8 cellular contexts compared by ENCODE assay signal in the genomic region with DNA sequence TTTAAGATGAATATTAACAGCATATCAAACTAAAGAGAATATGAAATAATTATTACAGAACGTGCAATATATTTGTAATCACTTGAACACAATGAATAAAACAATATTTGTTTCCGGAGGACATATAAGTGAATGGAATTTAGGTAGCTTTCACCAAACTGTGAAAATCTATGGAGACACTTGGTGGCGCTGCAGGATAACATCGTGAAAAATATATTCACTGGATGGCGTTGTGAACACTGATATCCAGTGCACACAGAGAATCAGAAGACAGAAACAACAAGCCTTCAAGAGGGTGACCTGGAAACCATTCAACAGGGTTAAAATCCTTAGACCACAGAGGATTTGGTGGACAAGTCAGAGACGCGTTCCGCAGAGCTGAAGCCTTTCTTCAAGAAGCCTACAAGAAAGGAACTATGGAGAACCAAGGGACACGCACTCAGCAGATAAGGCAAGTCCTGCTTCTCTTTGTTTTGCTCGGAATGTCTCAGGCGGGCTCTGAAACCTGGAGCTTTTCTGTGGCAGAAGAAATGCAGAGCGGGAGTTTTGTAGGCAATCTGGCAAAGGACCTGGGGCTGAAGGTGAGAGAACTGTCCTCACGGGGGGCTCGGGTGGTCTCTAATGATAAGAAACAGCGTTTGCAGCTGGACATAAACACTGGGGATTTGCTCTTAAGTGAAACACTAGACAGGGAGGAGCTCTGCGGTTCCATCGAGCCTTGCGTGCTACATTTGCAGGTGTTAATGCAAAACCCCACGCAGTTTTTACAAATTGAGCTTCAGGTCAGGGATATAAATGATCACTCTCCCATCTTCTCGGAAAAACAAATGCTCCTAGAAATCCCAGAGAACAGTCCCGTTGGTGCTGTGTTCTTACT. TPM values are rescaled to one million over a fixed set of nuclear protein-coding genes. Genes with fewer than 3 reads are reported as not detected.
A peak's percentile ranks its signal among the peaks of the same experiment; 100 is the strongest.
DNase-seq lines count a peak whose midpoint lies in the region; ATAC-seq, FAIRE-seq and TF ChIP-seq lines count a peak whose summit lies in the region.
"Had no signal": no experiment of that assay in that cellular context is flagged by ENCODE, and none has a peak within 500 bp of the region (broad histone marks: within the 10 kb centered on the region; RNA-seq: fewer than 3 reads in every experiment).

A gene (plus strand): TSS at position 269 of the 877 bp plus-strand sequence. CDS start 148 bp downstream, at position 417.

- 1% methylated on average over 21 of the region's 21 CpGs for WGBS in K562 (ENCODE audit: insufficient coverage, low coverage, missing lambda C conversion rate)

- no peak for TF ChIP-seq RAD21 in K562 (CRISPR knock-in tag; conservative IDR thresholded peaks at IDR 0.05 in 1 of 2, IDR thresholded peaks at IDR 0.05 in 1 of 2)

- in situ Hi-C loops in K562 (cut with MboI): loop anchor here (25.0 kb wide), 1 partner anchor 938 kb away; no protein-coding TSS in a partner anchor

- peak; percentile 72 for DNase-seq in GM23338 (ENCODE audit: low spot score)
- peak; percentile 5 to 70 for DNase-seq in NCI-H1930 (lab: John Stamatoyannopoulos, UW)
- DNase-seq in K562 (ENCODE audit: extremely low read depth in 1 of 4, low spot score in 3 of 4): peak in 1 of 4 experiments; percentile 4
- no peak for DNase-seq in progenitor cell of endocrine pancreas (ENCODE audit: low spot score, unreplicated experiment)
- no peak for DNase-seq in ascending aorta (ENCODE audit: low spot score in 2 of 2)
- DNase-seq in activated naive CD4-positive, alpha-beta T cell treated with anti-CD3 and anti-CD28 coated beads, Interleukin-2, amount 50 U/mL, for 72 hours (ENCODE audit: low spot score in 2 of 2): no peak

- H3K36me3 Mint-ChIP-seq in GM23338 (ENCODE audit: low read depth): peaks cover 15% of the 10 kb centered on the region
- peaks cover 27% of the 10 kb centered on the region for H3K36me3 Mint-ChIP-seq in progenitor cell of endocrine pancreas (ENCODE audit: insufficient read depth)
- H3K36me3 Mint-ChIP-seq in activated naive CD4-positive, alpha-beta T cell treated with anti-CD3 and anti-CD28 coated beads, Interleukin-2, amount 50 U/mL, for 72 hours: peaks cover 36 to 42% of the 10 kb centered on the region in 2 donors

- H3K4me1 Mint-ChIP-seq in GM23338: 0 out of 3 replicates have a peak, but pooled peaks cover 2% of the 10 kb centered on the region
- H3K4me1 Mint-ChIP-seq in progenitor cell of endocrine pancreas (ENCODE audit: low read depth): no peaks in the 10 kb centered on the region

- no peak for TF ChIP-seq EP300 in K562 (IDR thresholded peaks at IDR 0.05; ENCODE audit: low read length)

- no peak within 1 kb of the TSS for H3K9ac ChIP-seq in K562 (ENCODE audit: insufficient read depth in 1 of 2, low read depth in 2 of 2, low read length in 2 of 2)

- TF ChIP-seq POLR2A in K562 (conservative IDR thresholded peaks at IDR 0.05): no peak

- TF ChIP-seq CTCF in GM23338 (conservative IDR thresholded peaks at IDR 0.05; ENCODE audit: low read depth in 2 of 2) (peak; percentile 79 to 88), K562 (IDR thresholded peaks at IDR 0.05 in 2 of 3, conservative IDR thresholded peaks at IDR 0.05 in 1 of 3; ENCODE audit: insufficient read depth in 2 of 3, low read depth in 1 of 3, low read length in 3 of 3) (peak; percentile 22 to 42 (median 26); a peak in 3 of 6 replicates), progenitor cell of endocrine pancreas (IDR thresholded peaks at IDR 0.05; ENCODE audit: unreplicated experiment) (peak; percentile 32), ascending aorta (IDR thresholded peaks at IDR 0.05) (no peak)

- H3K9me3 Mint-ChIP-seq in GM23338 (peaks cover 35% of the 10 kb centered on the region), progenitor cell of endocrine pancreas (ENCODE audit: low read depth) (peaks cover 34% of the 10 kb centered on the region)
- peaks cover 22 to 32% of the 10 kb centered on the region in 2 donors for H3K9me3 Mint-ChIP-seq in activated naive CD4-positive, alpha-beta T cell treated with anti-CD3 and anti-CD28 coated beads, Interleukin-2, amount 50 U/mL, for 72 hours

- no peaks in the 10 kb centered on the region for H3K27me3 Mint-ChIP-seq in GM23338 (ENCODE audit: insufficient read depth, low read depth, poor library complexity)
- no peaks in the 10 kb centered on the region for H3K27me3 Mint-ChIP-seq in progenitor cell of endocrine pancreas

- H3K27ac Mint-ChIP-seq in GM23338: peak within 1 kb of the TSS; percentile 53; the same call in 1 of the 2 replicates
- H3K27ac Mint-ChIP-seq in progenitor cell of endocrine pancreas: peak within 1 kb of the TSS; percentile 83
- H3K27ac Mint-ChIP-seq in activated naive CD4-positive, alpha-beta T cell treated with anti-CD3 and anti-CD28 coated beads, Interleukin-2, amount 50 U/mL, for 72 hours: no peak within 1 kb of the TSS

- H3K4me3 Mint-ChIP-seq in GM23338 (peak within 1 kb of the TSS; percentile 18; the same call in 2 of the 3 replicates), progenitor cell of endocrine pancreas (ENCODE audit: low read depth) (peak within 1 kb of the TSS; percentile 63)

- no peaks in the 10 kb centered on the region for H4K20me1 ChIP-seq in GM23338 (replicated peaks; ENCODE audit: insufficient read depth)
- H4K20me1 ChIP-seq in K562 (replicated peaks; ENCODE audit: control insufficient read depth, insufficient read depth, low read length): no peaks in the 10 kb centered on the region

- FAIRE-seq in K562 (lab: Jason Lieb, UNC): no peak
- FAIRE-seq: islet of Langerhans had no signal

- H3F3A ChIP-seq in GM23338 (replicated peaks; ENCODE audit: low read depth): no peaks in the 10 kb centered on the region

- H3K9me3 ChIP-seq in K562 (replicated peaks; ENCODE audit: control insufficient read depth, insufficient read depth, low read depth, low read length) (no peaks in the 10 kb centered on the region), ascending aorta (peaks cover 58 to 95% of the 10 kb centered on the region in 2 donors)

- intact Hi-C loops in K562 (cut with micrococcal nuclease) (no loop called here), ascending aorta (cut with DNase I) (no loop called here)

- H3K4me1 ChIP-seq in GM23338 (ENCODE audit: insufficient read depth) (no peaks in the 10 kb centered on the region), K562 (replicated peaks in 1 of 2; ENCODE audit: control insufficient read depth in 2 of 2, insufficient read depth in 2 of 2, low read length in 2 of 2) (no peaks in the 10 kb centered on the region), ascending aorta (no peaks in the 10 kb centered on the region)

- H3K4me3 ChIP-seq in GM23338 (no peak within 1 kb of the TSS), K562 (no peak within 1 kb of the TSS), ascending aorta (peak within 1 kb of the TSS in 1 of 2 donors; percentile 38)

- no peaks in the 10 kb centered on the region for H3K9me1 ChIP-seq in K562 (ENCODE audit: control insufficient read depth, insufficient read depth, low read length)

- ATAC-seq in GM23338 (peak; percentile 48; the same call in 2 of the 3 replicates), K562 (no peak), GM18519 (IDR thresholded peaks at IDR 0.05; ENCODE audit: low FRiP score, unreplicated experiment) (no peak)
- no peak for ATAC-seq in activated naive CD4-positive, alpha-beta T cell treated with anti-CD3 and anti-CD28 coated beads, Interleukin-2, amount 50 U/mL, for 72 hours

- H3K79me2 ChIP-seq in GM23338 (replicated peaks; ENCODE audit: insufficient read depth): no peaks in the 10 kb centered on the region
- H3K79me2 ChIP-seq in K562 (ENCODE audit: control insufficient read depth, insufficient read depth, low read length): no peaks in the 10 kb centered on the region

- H3K27me3 ChIP-seq in GM23338 (ENCODE audit: insufficient read depth) (no peaks in the 10 kb centered on the region), K562 (ENCODE audit: control insufficient read depth in 2 of 2, insufficient read depth in 2 of 2, low read length in 2 of 2) (no peaks in the 10 kb centered on the region), ascending aorta (no peaks in the 10 kb centered on the region)

- no peak within 1 kb of the TSS for H3K4me2 ChIP-seq in GM23338
- no peak within 1 kb of the TSS for H3K4me2 ChIP-seq in K562 (ENCODE audit: insufficient read depth, low read length)

- BruUV-seq in K562 (replicated peaks; lab: Mats Ljungman, UMichigan): no TSS peak

- POLR2A ChIA-PET in K562 (lab: Yijun Ruan, JAX): no interaction called here

- H3K9me2 ChIP-seq in GM23338 (ENCODE audit: insufficient read depth): no peaks in the 10 kb centered on the region

- CTCF ChIA-PET in K562 (lab: Yijun Ruan, JAX; ENCODE audit: low intra/inter-chr PET ratio): interaction anchor here (0.6 to 1.1 kb wide), 2 partner anchors 365 to 679 kb away, joined by 3 read pairs; a partner anchor contains a TSS

- H3K36me3 ChIP-seq in GM23338 (ENCODE audit: insufficient read depth): no peaks in the 10 kb centered on the region; the same call in 1 of the 2 replicates
- H3K36me3 ChIP-seq in K562 (ENCODE audit: control insufficient read depth, insufficient read depth, low read length): no peaks in the 10 kb centered on the region
- H3K36me3 ChIP-seq in ascending aorta: no peaks in the 10 kb centered on the region

- H2AFZ ChIP-seq in GM23338 (peak within 1 kb of the TSS; percentile 67; the same call in 1 of the 2 replicates), K562 (ENCODE audit: low read depth, low read length) (no peak within 1 kb of the TSS)

- no peak within 1 kb of the TSS for H3K27ac ChIP-seq in GM23338 (ENCODE audit: low read depth)
- H3K27ac ChIP-seq in K562 (ENCODE audit: extremely low read depth, low read depth, low read length): no peak within 1 kb of the TSS
- no peak within 1 kb of the TSS for H3K27ac ChIP-seq in ascending aorta

RNA-seq across cellular contexts. Expression of the gene that starts here (rescaled TPM):
- total RNA-seq in GM23338 (2014; rRNA removed; shearing (Covaris generic)): 0.47 and 1.3 TPM in 2 replicates
- polyA plus RNA-seq in GM23338 (2016; fragmentation: Nextera tagmentation; extraction: Ambion mirVana) (0.19 and 0.33 TPM in 2 replicates), K562 (2011; rRNA removed) (not detected in 2 replicates), K562 (2014; fragmentation: Illumina TruSeq; extraction: Trizol) (not detected in 2 replicates), K562 (2014; fragmentation: Nextera tagmentation; extraction: Ambion mirVana) (not detected), K562 (2014; rRNA removed) (not detected in 2 replicates)
- total RNA-seq in K562 (2011; cell fraction: chromatin; rRNA removed; ENCODE audit: low replicate concordance): not detected in 2 replicates
- total RNA-seq in K562 (2011; cell fraction: nucleolus; rRNA removed): not detected in 2 replicates
- not detected in 2 replicates for total RNA-seq in K562 (2011; cell fraction: nucleoplasm; rRNA removed)
- total RNA-seq in K562 (2014; rRNA removed) (not detected in 2 replicates), K562 (2014; rRNA removed; fragmentation: Illumina TruSeq; extraction: Trizol) (not detected in 2 replicates), K562 (2015; rRNA removed; fragmentation: Illumina TruSeq; extraction: Trizol) (not detected in 2 replicates), K562 (2021) (not detected in 2 replicates), progenitor cell of endocrine pancreas (4.7 and 5.9 TPM in 2 replicates), ascending aorta (7.1 TPM)
- polyA plus RNA-seq in K562 (2011; cell fraction: cytosol; rRNA removed): not detected in 2 replicates
- not detected in 2 replicates for polyA plus RNA-seq in K562 (2011; cell fraction: nucleus; rRNA removed)
- not detected in 2 replicates for polyA plus RNA-seq in K562 (2012)
- polyA minus RNA-seq in K562 (2011; rRNA and poly(A)+ RNA removed): not detected in 2 replicates
- polyA minus RNA-seq in K562 (2011; cell fraction: cytosol; rRNA and poly(A)+ RNA removed): not detected in 2 replicates
- polyA minus RNA-seq in K562 (2011; cell fraction: nucleus; rRNA and poly(A)+ RNA removed): not detected in 2 replicates
- total RNA-seq in activated naive CD4-positive, alpha-beta T cell treated with anti-CD3 and anti-CD28 coated beads, Interleukin-2, amount 50 U/mL, for 72 hours: not detected

Comparison
In these comparisons a context has a peak if more than half of its experiments do, and no peak if none do; other contexts are left out.
1. DNase-seq: peak in GM23338 (single experiment) and NCI-H1930 (2 of 2); none in progenitor cell of endocrine pancreas (single experiment), ascending aorta (0 of 2) and activated naive CD4-positive, alpha-beta T cell treated with anti-CD3 and anti-CD28 coated beads, Interleukin-2, amount 50 U/mL, for 72 hours (0 of 2).
2. H3K27ac Mint-ChIP-seq: peak in GM23338 (single experiment) and progenitor cell of endocrine pancreas (single experiment); none in activated naive CD4-positive, alpha-beta T cell treated with anti-CD3 and anti-CD28 coated beads, Interleukin-2, amount 50 U/mL, for 72 hours (0 of 2).
3. CTCF ChIP-seq: peak in GM23338 (2 of 2), K562 (3 of 3) and progenitor cell of endocrine pancreas (single experiment); none in ascending aorta (0 of 3).